In genomic region chr16:81651758-81652718, GRCh38 we compare ENCODE assay signal across 11 cellular contexts.
DNase-seq lines count a peak whose midpoint lies in the region; ATAC-seq, FAIRE-seq and TF ChIP-seq lines count a peak whose summit lies in the region.
"Had no signal": no experiment of that assay in that cellular context is flagged by ENCODE, and none has a peak within 500 bp of the region (broad histone marks: within the 10 kb centered on the region; RNA-seq: fewer than 3 reads in every experiment).

No MANE protein-coding gene starts in this region.

- no peaks in the 10 kb centered on the region for H3K36me3 Mint-ChIP-seq in activated T-cell treated with anti-CD3 and anti-CD28 coated beads, Interleukin-2, amount 50 U/mL, for 72 hours (ENCODE audit: insufficient read depth in 2 of 2)
- H3K36me3 Mint-ChIP-seq in type B pancreatic cell, result peaks cover 5% of the 10 kb centered on the region
- peaks cover 24 to 40% of the 10 kb centered on the region in 2 donors for H3K36me3 Mint-ChIP-seq in stimulated activated naive B cell treated with anti-CD40 and anti-IgM and Interleukin-4, amounts not matched to agents 10 μg/mL and 1 μg/mL and 100 μg/mL, for 72 hours
- peaks cover 0 to 46% (median 4%) of the 10 kb centered on the region in 3 donors for H3K36me3 Mint-ChIP-seq in naive thymus-derived CD8-positive, alpha-beta T cell
- H3K36me3 Mint-ChIP-seq: natural killer cell had no signal

- H3K27me3 Mint-ChIP-seq in activated T-cell treated with anti-CD3 and anti-CD28 coated beads, Interleukin-2, amount 50 U/mL, for 72 hours (ENCODE audit: low read depth), result no peaks in the 10 kb centered on the region
- no peaks in the 10 kb centered on the region for H3K27me3 Mint-ChIP-seq in type B pancreatic cell
- no peaks in the 10 kb centered on the region for H3K27me3 Mint-ChIP-seq in stimulated activated naive B cell treated with anti-CD40 and anti-IgM and Interleukin-4, amounts not matched to agents 10 μg/mL and 1 μg/mL and 100 μg/mL, for 72 hours
- no peaks in the 10 kb centered on the region for H3K27me3 Mint-ChIP-seq in naive thymus-derived CD8-positive, alpha-beta T cell

- H3K36me3 ChIP-seq in NT2/D1 (ENCODE audit: insufficient read depth, insufficient read length, low read length), result peaks cover 47% of the 10 kb centered on the region

- H3K4me3 ChIP-seq in NT2/D1 (ENCODE audit: insufficient read length, low read depth), result no peak overlapping the region

- no peaks in the 10 kb centered on the region for H3K9me3 ChIP-seq in NT2/D1 (ENCODE audit: insufficient read depth, low read length)

- POLR2A ChIA-PET in naive thymus-derived CD8-positive, alpha-beta T cell (lab: Charles Lee), result no interaction called here

- peak overlapping the region; percentile 77 for H3K27ac Mint-ChIP-seq in activated T-cell treated with anti-CD3 and anti-CD28 coated beads, Interleukin-2, amount 50 U/mL, for 72 hours
- peak overlapping the region; percentile 17 for H3K27ac Mint-ChIP-seq in type B pancreatic cell
- H3K27ac Mint-ChIP-seq in stimulated activated naive B cell treated with anti-CD40 and anti-IgM and Interleukin-4, amounts not matched to agents 10 μg/mL and 1 μg/mL and 100 μg/mL, for 72 hours, result no peak overlapping the region
- H3K27ac Mint-ChIP-seq in naive thymus-derived CD8-positive, alpha-beta T cell, result peak overlapping the region in 3 of 10 donors; percentile 4 to 46 (median 11)
- H3K27ac Mint-ChIP-seq: natural killer cell had no signal

- H3K4me3 Mint-ChIP-seq in activated T-cell treated with anti-CD3 and anti-CD28 coated beads, Interleukin-2, amount 50 U/mL, for 72 hours, result no peak overlapping the region
- H3K4me3 Mint-ChIP-seq in type B pancreatic cell, result no peak overlapping the region
- no peak overlapping the region for H3K4me3 Mint-ChIP-seq in stimulated activated naive B cell treated with anti-CD40 and anti-IgM and Interleukin-4, amounts not matched to agents 10 μg/mL and 1 μg/mL and 100 μg/mL, for 72 hours
- H3K4me3 Mint-ChIP-seq in naive thymus-derived CD8-positive, alpha-beta T cell, result no peak overlapping the region
- H3K4me3 Mint-ChIP-seq: natural killer cell had no signal

- ATAC-seq in activated T-cell treated with anti-CD3 and anti-CD28 coated beads, Interleukin-2, amount 50 U/mL, for 72 hours (replicated peaks in 1 of 2), result no peak
- ATAC-seq in stimulated activated naive B cell treated with anti-CD40 and anti-IgM and Interleukin-4, amounts not matched to agents 10 μg/mL and 1 μg/mL and 100 μg/mL, for 72 hours (replicated peaks), result no peak
- ATAC-seq in naive thymus-derived CD8-positive, alpha-beta T cell, result no peak
- ATAC-seq: foreskin keratinocyte, HCT116, natural killer cell had no signal

- DNase-seq in activated T-cell treated with anti-CD3 and anti-CD28 coated beads, Interleukin-2, amount 50 U/mL, for 72 hours, result no peak
- no peak for DNase-seq in activated T-cell treated with anti-CD3 and anti-CD28 coated beads for 4 hours
- DNase-seq in NT2/D1 (ENCODE audit: low read depth, low spot score), result no peak
- no peak for DNase-seq in type B pancreatic cell (ENCODE audit: extremely low spot score, unreplicated experiment)
- DNase-seq in stimulated activated naive B cell treated with anti-CD40 and anti-IgM and Interleukin-4, amounts not matched to agents 10 μg/mL and 1 μg/mL and 100 μg/mL, for 72 hours, result no peak
- no peak for DNase-seq in ecto neural progenitor cell (ENCODE audit: low spot score)
- DNase-seq in naive thymus-derived CD8-positive, alpha-beta T cell, result no peak
- DNase-seq: foreskin keratinocyte, natural killer cell had no signal

- peak overlapping the region; percentile 51 for H3K9ac ChIP-seq in NT2/D1 (ENCODE audit: insufficient read length, low read depth)

- no peaks in the 10 kb centered on the region for H3K9me3 Mint-ChIP-seq in activated T-cell treated with anti-CD3 and anti-CD28 coated beads, Interleukin-2, amount 50 U/mL, for 72 hours
- H3K9me3 Mint-ChIP-seq in type B pancreatic cell, result no peaks in the 10 kb centered on the region
- H3K9me3 Mint-ChIP-seq in stimulated activated naive B cell treated with anti-CD40 and anti-IgM and Interleukin-4, amounts not matched to agents 10 μg/mL and 1 μg/mL and 100 μg/mL, for 72 hours, result no peaks in the 10 kb centered on the region
- H3K9me3 Mint-ChIP-seq in naive thymus-derived CD8-positive, alpha-beta T cell, result no peaks in the 10 kb centered on the region
- H3K9me3 Mint-ChIP-seq: natural killer cell had no signal

- peak; percentile 21 for FAIRE-seq in islet of Langerhans (lab: Jason Lieb, UNC)

- peaks cover 5% of the 10 kb centered on the region for H3K4me1 Mint-ChIP-seq in activated T-cell treated with anti-CD3 and anti-CD28 coated beads, Interleukin-2, amount 50 U/mL, for 72 hours (ENCODE audit: low read depth)
- peaks cover 56% of the 10 kb centered on the region for H3K4me1 Mint-ChIP-seq in type B pancreatic cell (ENCODE audit: unreplicated experiment)
- H3K4me1 Mint-ChIP-seq in stimulated activated naive B cell treated with anti-CD40 and anti-IgM and Interleukin-4, amounts not matched to agents 10 μg/mL and 1 μg/mL and 100 μg/mL, for 72 hours, result peaks cover 8 to 14% of the 10 kb centered on the region in 2 donors
- H3K4me1 Mint-ChIP-seq in naive thymus-derived CD8-positive, alpha-beta T cell, result peaks cover 6 to 13% (median 6%) of the 10 kb centered on the region in 4 donors

- no peak for TF ChIP-seq CTCF in type B pancreatic cell (conservative IDR thresholded peaks at IDR 0.05)

- H3K27me3 ChIP-seq in NT2/D1 (ENCODE audit: insufficient read depth, insufficient read length), result no peaks in the 10 kb centered on the region
- H3K27me3 ChIP-seq: foreskin keratinocyte had no signal

- peaks cover 35% of the 10 kb centered on the region for H3K4me1 ChIP-seq in NT2/D1 (ENCODE audit: insufficient read depth, insufficient read length)
